ENCODE assay signal across 8 cellular contexts in the genomic region with DNA sequence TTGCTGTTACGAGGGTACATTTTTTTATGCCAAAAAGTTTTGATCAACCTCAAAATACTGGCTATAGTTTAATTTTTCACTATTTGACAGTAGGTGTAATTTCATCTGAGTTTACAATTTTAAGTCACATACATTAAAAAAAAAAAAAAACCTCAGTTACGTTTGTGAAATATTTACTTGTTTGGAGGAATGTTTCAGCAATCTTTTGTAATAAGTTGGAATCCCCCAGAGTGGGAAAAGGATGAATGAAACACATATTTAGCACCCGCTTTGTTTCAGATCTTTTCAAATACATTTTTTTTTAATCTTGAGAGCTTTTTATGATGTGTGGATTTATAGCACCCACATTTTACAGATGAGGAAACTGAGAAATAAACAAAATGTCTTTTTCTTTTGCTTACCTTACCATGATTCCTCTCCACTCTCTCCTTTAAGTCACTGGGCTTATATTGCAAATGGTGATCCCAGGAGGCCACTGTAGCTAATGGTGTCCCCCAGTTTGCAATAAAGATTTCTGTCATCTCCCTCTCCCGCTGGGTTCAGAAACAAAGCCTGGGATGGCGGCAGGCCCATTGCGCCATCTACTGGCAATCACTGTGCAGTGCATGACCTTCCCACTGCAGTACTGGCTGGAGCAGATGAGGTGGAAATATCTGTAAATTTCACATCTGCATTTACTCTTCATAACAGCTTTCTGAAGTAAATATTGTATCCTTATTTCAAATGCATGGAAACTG. TPM values are rescaled to one million over a fixed set of nuclear protein-coding genes. Genes with fewer than 3 reads are reported as not detected.
DNase-seq lines count a peak whose midpoint lies in the region; ATAC-seq and TF ChIP-seq lines count a peak whose summit lies in the region.

No MANE protein-coding gene starts in this region.

- peak; percentile 57 for ATAC-seq in GM18508 (IDR thresholded peaks at IDR 0.05; ENCODE audit: insufficient read depth, unreplicated experiment)
- ATAC-seq in right cardiac atrium, result peak; percentile 91
- peak; percentile 95 for ATAC-seq in sciatic nerve
- ATAC-seq in GM19328 (IDR thresholded peaks at IDR 0.05; ENCODE audit: unreplicated experiment), result no peak

- WGBS in right cardiac atrium, result 40% methylated on average over 6 of the region's 6 CpGs

- H3K27me3 ChIP-seq in right cardiac atrium (ENCODE audit: control insufficient read depth, insufficient read depth), result no peaks in the 10 kb centered on the region

- H3K9me3 ChIP-seq in right cardiac atrium (ENCODE audit: control insufficient read depth, low read length), result no peaks in the 10 kb centered on the region

- intact Hi-C loops in right cardiac atrium (cut with DNase I), result loop anchor here in 3 of 4 donors (5.0 to 10.0 kb wide), 3 partner anchors 174 to 181 kb away; no protein-coding TSS in a partner anchor
- intact Hi-C loops in sciatic nerve (cut with DNase I), result no loop called here

- DNase-seq in AG08396 (ENCODE audit: low spot score), result peak; percentile 81
- DNase-seq in LNCaP clone FGC (ENCODE audit: low read depth), result no peak
- peak in 4 of 5 experiments; percentile 16 to 59 (median 52) for DNase-seq in T-helper 2 cell
- peak; percentile 12 for DNase-seq in amniotic stem cell (lab: John Stamatoyannopoulos, UW)
- peak; percentile 73 to 82 (median 81) for DNase-seq in right cardiac atrium
- peak; percentile 83 for DNase-seq in sciatic nerve (ENCODE audit: low spot score)

- H3K4me3 ChIP-seq in LNCaP clone FGC (ENCODE audit: low read depth, low read length) (no peak overlapping the region), right cardiac atrium (ENCODE audit: low read length) (no peak overlapping the region)

- H3K27ac ChIP-seq in right cardiac atrium (ENCODE audit: low read length), result no peak overlapping the region

- peak; percentile 100 for TF ChIP-seq CTCF in LNCaP clone FGC (IDR thresholded peaks at IDR 0.05; ENCODE audit: control insufficient read depth, extremely low read depth, insufficient read depth)

- H3K4me1 ChIP-seq in right cardiac atrium (ENCODE audit: control insufficient read depth, insufficient read depth, low read length), result no peaks in the 10 kb centered on the region

RNA-seq across cellular contexts. Expression of gene TBC1D3B, which starts 27.7 kb away (rescaled TPM):
- 1 to 10 TPM; 3.1 to 4.6 (median 4.2) TPM for total RNA-seq in right cardiac atrium
- 1.5 TPM for polyA plus RNA-seq in right cardiac atrium
- total RNA-seq in sciatic nerve, result 8.9 TPM

RNA-seq across cellular contexts. Expression of gene CCL4, which starts 45.1 kb away (rescaled TPM):
- total RNA-seq in right cardiac atrium (1 to 10 TPM in 3 of 4 donors, under 1 TPM in 1; 0.42 to 1.7 (median 1.2) TPM), sciatic nerve (39.5 TPM)
- 0.95 TPM for polyA plus RNA-seq in right cardiac atrium

RNA-seq across cellular contexts. Expression of gene CCL3L1, which starts 47.8 kb away (rescaled TPM):
- total RNA-seq in right cardiac atrium (not detected), sciatic nerve (12.4 TPM)
- 0.14 TPM for polyA plus RNA-seq in right cardiac atrium

RNA-seq across cellular contexts. Expression of gene CCL3, which starts 58.8 kb away (rescaled TPM):
- total RNA-seq in right cardiac atrium (1 to 10 TPM in 3 of 4 donors, under 1 TPM in 1; 0.38 to 2.3 (median 1.3) TPM), sciatic nerve (39.9 TPM)
- polyA plus RNA-seq in right cardiac atrium, result 0.66 TPM

Comparison
In these comparisons a context has a peak if more than half of its experiments do, and no peak if none do; other contexts are left out.
1. RNA of gene CCL4, which starts 45.1 kb away (total RNA-seq): 39.5 TPM in sciatic nerve (single experiment); 0.42 to 1.7 TPM in right cardiac atrium; every median in the first group is over 10 times any median in the second.
2. RNA of gene CCL3L1, which starts 47.8 kb away (total RNA-seq): 12.4 TPM in sciatic nerve (single experiment); not detected in right cardiac atrium; every median in the first group is over 10 times any median in the second.